In the genomic region with DNA sequence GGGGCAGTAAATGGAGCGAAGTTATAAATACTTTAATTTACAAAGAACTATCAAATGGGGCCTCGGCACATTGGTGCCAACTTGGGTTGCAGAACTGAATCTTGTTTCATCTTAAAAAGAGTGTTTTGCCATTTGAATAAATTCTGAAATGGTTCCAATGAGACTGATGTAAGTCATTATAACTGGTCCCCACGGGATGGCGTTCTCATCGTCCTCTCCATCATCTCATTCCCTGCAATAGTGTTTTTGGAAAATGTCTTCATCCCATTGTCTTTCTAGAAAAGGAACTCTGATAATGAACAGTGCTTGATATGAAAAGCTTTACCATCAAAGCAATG, we compare ENCODE assay signal across 18 cellular contexts.
DNase-seq lines count a peak whose midpoint lies in the region; ATAC-seq, FAIRE-seq and TF ChIP-seq lines count a peak whose summit lies in the region.
"Had no signal": no experiment of that assay in that cellular context is flagged by ENCODE, and none has a peak within 500 bp of the region (broad histone marks: within the 10 kb centered on the region; RNA-seq: fewer than 3 reads in every experiment).

No MANE protein-coding gene starts in this region.

- H3K18ac ChIP-seq in H1 (ENCODE audit: extremely low read depth, low read length): no peak overlapping the region
- H3K18ac ChIP-seq in mesendoderm (ENCODE audit: low read length): peak overlapping the region; percentile 40

- no peak for TF ChIP-seq EP300 in H1 (IDR thresholded peaks at IDR 0.05; ENCODE audit: borderline replicate concordance in 1 of 2, low read depth in 2 of 2, low read length in 2 of 2)

- no peaks in the 10 kb centered on the region for H3K9me3 Mint-ChIP-seq in natural killer cell
- H3K9me3 Mint-ChIP-seq in natural killer cell treated with Interleukin-12 subunit alpha and Interleukin-12 subunit beta and Interleukin-15 and Interleukin-18, amount 100 ng/mL, for 72 hours: no peaks in the 10 kb centered on the region
- H3K9me3 Mint-ChIP-seq: CD4-positive, CD25-positive, alpha-beta regulatory T cell had no signal

- H2BK15ac ChIP-seq in H1 (ENCODE audit: low read length): no peak overlapping the region
- no peak overlapping the region for H2BK15ac ChIP-seq in mesendoderm (replicated peaks; ENCODE audit: low read depth)

- no peak overlapping the region for H2AK5ac ChIP-seq in H1 (ENCODE audit: low read depth, low read length)
- no peak overlapping the region for H2AK5ac ChIP-seq in mesendoderm (ENCODE audit: low read length)

- CTCF ChIA-PET in H1 (lab: Charles Lee; ENCODE audit: partially characterized antibody): interaction anchor here (1.5 kb wide), 1 partner anchor 588 kb away, joined by 3 read pairs; no protein-coding TSS in a partner anchor

- H3K56ac ChIP-seq in H1 (replicated peaks; ENCODE audit: insufficient read length, low read depth, low read length) (no peak overlapping the region), mesendoderm (ENCODE audit: low read length) (no peak overlapping the region)

- DNase-seq in natural killer cell: no peak
- DNase-seq in natural killer cell treated with Interleukin-12 subunit alpha and Interleukin-12 subunit beta and Interleukin-15 and Interleukin-18, amount 100 ng/mL, for 72 hours (ENCODE audit: low spot score): no peak
- DNase-seq in H1 (ENCODE audit: low read depth in 1 of 2, low spot score in 2 of 2): no peak
- no peak for DNase-seq in mesendoderm
- no peak for DNase-seq in SW480 (ENCODE audit: low spot score)
- DNase-seq in glomerular visceral epithelial cell (ENCODE audit: extremely low spot score): no peak
- no peak for DNase-seq in HAP-1 (ENCODE audit: low spot score in 2 of 2)
- DNase-seq: CD4-positive, CD25-positive, alpha-beta regulatory T cell; DMS79; EL; GOT3 had no signal

- no peak overlapping the region for H3K23ac ChIP-seq in H1 (ENCODE audit: insufficient read length)
- H3K23ac ChIP-seq in mesendoderm (ENCODE audit: low read length): no peak overlapping the region

- no peak for TF ChIP-seq POLR2A in H1 (IDR thresholded peaks at IDR 0.05; ENCODE audit: control extremely low read depth in 1 of 2, low read depth in 2 of 2, low read length in 2 of 2)

- TF ChIP-seq RAD21 in H1 (IDR thresholded peaks at IDR 0.05 in 1 of 2, conservative IDR thresholded peaks at IDR 0.05 in 1 of 2; ENCODE audit: low read depth in 2 of 2, low read length in 2 of 2): no peak

- H2BK5ac ChIP-seq in H1 (ENCODE audit: low read depth, low read length): no peak overlapping the region
- no peak overlapping the region for H2BK5ac ChIP-seq in mesendoderm (ENCODE audit: low read length)

- no peaks in the 10 kb centered on the region for H3K27me3 Mint-ChIP-seq in natural killer cell (ENCODE audit: low read depth in 2 of 2)
- H3K27me3 Mint-ChIP-seq in natural killer cell treated with Interleukin-12 subunit alpha and Interleukin-12 subunit beta and Interleukin-15 and Interleukin-18, amount 100 ng/mL, for 72 hours: no peaks in the 10 kb centered on the region
- H3K27me3 Mint-ChIP-seq: CD4-positive, CD25-positive, alpha-beta regulatory T cell had no signal

- no peaks in the 10 kb centered on the region for H3K79me1 ChIP-seq in H1 (ENCODE audit: low read depth, low read length)
- H3K79me1 ChIP-seq in mesendoderm (ENCODE audit: low read length): no peaks in the 10 kb centered on the region

- no peak overlapping the region for H2AFZ ChIP-seq in H1 (ENCODE audit: low read length)

- H4K5ac ChIP-seq in H1 (ENCODE audit: insufficient read length, low read depth, low read length) (no peak overlapping the region), mesendoderm (ENCODE audit: low read length) (no peak overlapping the region)

- in situ Hi-C loops in HAP-1 (cut with MboI; ENCODE audit: low sequenced_read_pairs): no loop called here

- intact Hi-C loops in natural killer cell (cut with micrococcal nuclease): no loop called here

- H3K36me3 Mint-ChIP-seq in natural killer cell: no peaks in the 10 kb centered on the region
- H3K36me3 Mint-ChIP-seq in natural killer cell treated with Interleukin-12 subunit alpha and Interleukin-12 subunit beta and Interleukin-15 and Interleukin-18, amount 100 ng/mL, for 72 hours: no peaks in the 10 kb centered on the region
- H3K36me3 Mint-ChIP-seq: CD4-positive, CD25-positive, alpha-beta regulatory T cell had no signal

- H3K9ac ChIP-seq in H1 (replicated peaks in 1 of 4; ENCODE audit: extremely low read depth in 1 of 4, low read depth in 3 of 4, low read length in 3 of 4): no peak overlapping the region
- H3K9ac ChIP-seq in mesendoderm (ENCODE audit: low read length): no peak overlapping the region
- H3K9ac ChIP-seq: BLaER1 had no signal

- H3K4me2 ChIP-seq in H1 (ENCODE audit: insufficient read depth in 1 of 2, low read depth in 2 of 2, low read length in 2 of 2) (no peak overlapping the region), mesendoderm (ENCODE audit: low read length) (no peak overlapping the region)
- H3K4me2 ChIP-seq: BLaER1 had no signal

- H3K36me3 ChIP-seq in H1 (ENCODE audit: control insufficient read depth in 2 of 4, insufficient read depth in 4 of 4, low read length in 3 of 4) (no peaks in the 10 kb centered on the region), mesendoderm (ENCODE audit: control insufficient read depth, insufficient read depth, low read length) (no peaks in the 10 kb centered on the region), HAP-1 (replicated peaks) (no peaks in the 10 kb centered on the region)
- H3K36me3 ChIP-seq: BLaER1 had no signal

- 95% methylated on average over 5 of the region's 5 CpGs; no CpG with 5 or more reads in 1 of the 2 experiments for WGBS in H1 (ENCODE audit: extremely low coverage in 1 of 2, insufficient coverage in 1 of 2, insufficient read length in 1 of 2, insufficient replicate concordance in 2 of 2, low coverage in 1 of 2, low lambda C conversion rate in 2 of 2, missing lambda C conversion rate in 1 of 2), 2 experiments
- no CpG with 5 or more reads among the region's 5 CpGs for WGBS in mesendoderm (ENCODE audit: extremely low coverage, insufficient coverage, low lambda C conversion rate)

- no peak overlapping the region for H4K8ac ChIP-seq in H1 (ENCODE audit: extremely low read depth, insufficient read depth, low read length)
- no peak overlapping the region for H4K8ac ChIP-seq in mesendoderm (ENCODE audit: low read depth, low read length)

- H4K20me1 ChIP-seq in H1 (replicated peaks in 1 of 2; ENCODE audit: control insufficient read depth in 1 of 2, insufficient read depth in 2 of 2, low read length in 2 of 2): no peaks in the 10 kb centered on the region
- H4K20me1 ChIP-seq: BLaER1 had no signal

- POLR2A ChIA-PET in H1 (lab: Charles Lee; ENCODE audit: partially characterized antibody): no interaction called here

- H3K4me3 ChIP-seq in H1 (ENCODE audit: extremely low read depth in 1 of 4, insufficient read depth in 2 of 4, low read depth in 3 of 4, low read length in 4 of 4): no peak overlapping the region
- H3K4me3 ChIP-seq in mesendoderm (ENCODE audit: low read length): no peak overlapping the region
- H3K4me3 ChIP-seq in HAP-1: no peak overlapping the region
- H3K4me3 ChIP-seq: BLaER1, K562 had no signal

- H3K27me3 ChIP-seq in H1 (replicated peaks in 1 of 4; ENCODE audit: control insufficient read depth in 3 of 4, extremely low read depth in 1 of 4, insufficient read depth in 3 of 4, low read length in 3 of 4) (no peaks in the 10 kb centered on the region), mesendoderm (ENCODE audit: insufficient read depth, low read length, poor library complexity) (no peaks in the 10 kb centered on the region), HAP-1 (ENCODE audit: low read depth) (no peaks in the 10 kb centered on the region)
- H3K27me3 ChIP-seq: BLaER1 had no signal

- 0 out of 2 replicates have a peak overlapping the region, but pooled peaks have one; percentile 13 for H2BK12ac ChIP-seq in H1 (ENCODE audit: low read depth, low read length)

- H3K14ac ChIP-seq in H1 (ENCODE audit: insufficient read length): no peak overlapping the region

- peaks cover 42 to 60% of the 10 kb centered on the region in 2 donors for H3K4me1 Mint-ChIP-seq in natural killer cell
- peaks cover 23 to 32% of the 10 kb centered on the region in 2 donors for H3K4me1 Mint-ChIP-seq in natural killer cell treated with Interleukin-12 subunit alpha and Interleukin-12 subunit beta and Interleukin-15 and Interleukin-18, amount 100 ng/mL, for 72 hours (ENCODE audit: low read depth in 2 of 2)
- H3K4me1 Mint-ChIP-seq: CD4-positive, CD25-positive, alpha-beta regulatory T cell had no signal

- no peak overlapping the region for H4K91ac ChIP-seq in H1 (replicated peaks; ENCODE audit: insufficient read length, low read length)

- H3K4me3 Mint-ChIP-seq in natural killer cell: peak overlapping the region; percentile 40
- no peak overlapping the region for H3K4me3 Mint-ChIP-seq in natural killer cell treated with Interleukin-12 subunit alpha and Interleukin-12 subunit beta and Interleukin-15 and Interleukin-18, amount 100 ng/mL, for 72 hours
- H3K4me3 Mint-ChIP-seq: CD4-positive, CD25-positive, alpha-beta regulatory T cell had no signal

- H3K23me2 ChIP-seq in H1 (ENCODE audit: low read depth, low read length): no peaks in the 10 kb centered on the region

- ATAC-seq in natural killer cell (no peak), GM18907 (IDR thresholded peaks at IDR 0.05; ENCODE audit: unreplicated experiment) (no peak)
- no peak for ATAC-seq in natural killer cell treated with Interleukin-12 subunit alpha and Interleukin-12 subunit beta and Interleukin-15 and Interleukin-18, amount 100 ng/mL, for 72 hours
- ATAC-seq: HCT116, K562 had no signal

- H3K4ac ChIP-seq in H1 (replicated peaks; ENCODE audit: insufficient read length, low read depth, low read length) (no peak overlapping the region), mesendoderm (ENCODE audit: low read depth, low read length) (peak overlapping the region; percentile 50)

- H3K9me3 ChIP-seq in H1 (ENCODE audit: insufficient read depth in 2 of 2, low read depth in 1 of 2, low read length in 1 of 2) (no peaks in the 10 kb centered on the region), HAP-1 (no peaks in the 10 kb centered on the region)
- H3K9me3 ChIP-seq: BLaER1 had no signal

- H3K27ac ChIP-seq in H1 (ENCODE audit: low read depth, low read length): no peak overlapping the region
- no peak overlapping the region for H3K27ac ChIP-seq in mesendoderm (ENCODE audit: low read depth, low read length)
- H3K27ac ChIP-seq: 22Rv1, BLaER1 had no signal

- H3K79me2 ChIP-seq in H1 (ENCODE audit: control insufficient read depth in 1 of 2, insufficient read depth in 2 of 2, low read length in 2 of 2) (no peaks in the 10 kb centered on the region), mesendoderm (ENCODE audit: control insufficient read depth, insufficient read depth, low read length) (no peaks in the 10 kb centered on the region)

- TF ChIP-seq CTCF in natural killer cell (IDR thresholded peaks at IDR 0.05) (no peak), H1 (IDR thresholded peaks at IDR 0.05; ENCODE audit: control extremely low read depth in 1 of 3, insufficient read depth in 1 of 3, low read depth in 1 of 3, low read length in 3 of 3) (no peak)

- FAIRE-seq in H1 (lab: Jason Lieb, UNC): no peak
- FAIRE-seq: G401.6, GM12891, K562 had no signal

- H2BK20ac ChIP-seq in H1 (ENCODE audit: low read length): no peak overlapping the region

- H3K27ac Mint-ChIP-seq in natural killer cell: peak overlapping the region; percentile 78 to 89
- peak overlapping the region in 1 of 2 donors; percentile 60 for H3K27ac Mint-ChIP-seq in natural killer cell treated with Interleukin-12 subunit alpha and Interleukin-12 subunit beta and Interleukin-15 and Interleukin-18, amount 100 ng/mL, for 72 hours
- H3K27ac Mint-ChIP-seq: CD4-positive, CD25-positive, alpha-beta regulatory T cell had no signal

- H2BK120ac ChIP-seq in H1 (replicated peaks; ENCODE audit: low read depth, low read length): no peak overlapping the region
- peak overlapping the region; percentile 92 for H2BK120ac ChIP-seq in mesendoderm (ENCODE audit: low read depth, low read length)

- H3K4me1 ChIP-seq in H1 (replicated peaks in 1 of 4; ENCODE audit: control insufficient read depth in 3 of 4, insufficient read depth in 4 of 4, low read length in 3 of 4): peaks cover 3 to 23% (median 15%) of the 10 kb centered on the region in 4 experiments
- peaks cover 10% of the 10 kb centered on the region for H3K4me1 ChIP-seq in mesendoderm (ENCODE audit: control insufficient read depth, low read depth, low read length)
- no peaks in the 10 kb centered on the region for H3K4me1 ChIP-seq in HAP-1
